ENCODE assay signal across 9 cellular contexts in genomic region chr1:110418729-110419128, GRCh38. TPM values are rescaled to one million over a fixed set of nuclear protein-coding genes. Genes with fewer than 3 reads are reported as not detected.
"Had no signal": no experiment of that assay in that cellular context is flagged by ENCODE, and none has a peak within 500 bp of the region (broad histone marks: within the 10 kb centered on the region; RNA-seq: fewer than 3 reads in every experiment).

No MANE protein-coding gene starts in this region.

- H3K4me3 ChIP-seq: GM12878 had no signal

- ATAC-seq: GM12878 had no signal

- DNase-seq: GDM1, GF-D8 had no signal

- FAIRE-seq: G401.6, GM12878, GM12891, GM12892, GM18507, GM19239 had no signal

RNA-seq across cellular contexts. Expression of gene PROK1, which starts 32.2 kb away (rescaled TPM):
- total RNA-seq: G401, GM12878 had no signal
- polyA plus RNA-seq: GM12878 had no signal
